11 cellular contexts compared by ENCODE assay signal in the genomic region with DNA sequence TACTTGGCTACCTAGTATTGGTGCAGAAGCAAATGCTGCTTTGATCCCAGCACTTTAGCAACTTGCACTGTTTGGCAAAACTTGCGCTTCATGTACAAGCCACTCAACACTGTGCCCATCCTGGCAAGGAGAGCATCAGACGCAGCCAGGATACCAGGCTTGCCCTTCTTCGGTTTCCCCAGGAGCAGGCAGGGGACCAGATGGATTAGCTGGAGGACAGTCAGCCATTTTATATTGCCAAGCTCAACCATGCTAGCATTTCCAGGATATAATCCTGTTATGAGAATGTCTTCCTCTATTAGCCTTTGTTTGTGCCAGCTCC.
DNase-seq lines count a peak whose midpoint lies in the region; ATAC-seq and TF ChIP-seq lines count a peak whose summit lies in the region.
"Had no signal": no experiment of that assay in that cellular context is flagged by ENCODE, and none has a peak within 500 bp of the region (broad histone marks: within the 10 kb centered on the region; RNA-seq: fewer than 3 reads in every experiment).

No MANE protein-coding gene starts in this region.

- TF ChIP-seq POLR2A in breast epithelium (IDR thresholded peaks at IDR 0.05) = no peak

- H3K36me3 ChIP-seq in naive thymus-derived CD4-positive, alpha-beta T cell (ENCODE audit: control insufficient read depth in 2 of 3, insufficient read depth in 3 of 3, low read length in 3 of 3) = no peaks in the 10 kb centered on the region
- H3K36me3 ChIP-seq in breast epithelium = no peaks in the 10 kb centered on the region

- POLR2A ChIA-PET in activated B cell treated with CpG ODN at 0.5 μM for 24 hours (lab: Charles Lee) = interaction anchor here (1.5 kb wide), 1 partner anchor 69 kb away, joined by 3 read pairs; the partner anchor contains the start of gene HMGB2
- POLR2A ChIA-PET in naive thymus-derived CD4-positive, alpha-beta T cell (lab: Charles Lee) = interaction anchor here (0.8 to 2.1 kb wide), 2 partner anchors 22 to 69 kb away, joined by 4 to 8 read pairs; partner anchors contain the start of gene HMGB2

- TF ChIP-seq CTCF in activated B cell treated with CpG ODN at 0.5 μM for 24 hours (IDR thresholded peaks at IDR 0.05) (no peak), breast epithelium (IDR thresholded peaks at IDR 0.05) (no peak)

- peak overlapping the region; percentile 61 for H3K27ac Mint-ChIP-seq in activated B cell treated with CpG ODN at 0.5 μM for 24 hours
- peak overlapping the region in 7 of 9 donors; percentile 6 to 79 (median 45) for H3K27ac Mint-ChIP-seq in naive thymus-derived CD4-positive, alpha-beta T cell

- H3K27me3 ChIP-seq in naive thymus-derived CD4-positive, alpha-beta T cell (ENCODE audit: control insufficient read depth in 2 of 2, insufficient read depth in 2 of 2, low read length in 2 of 2) = no peaks in the 10 kb centered on the region
- no peaks in the 10 kb centered on the region for H3K27me3 ChIP-seq in breast epithelium

- no peaks in the 10 kb centered on the region for H3K9me3 Mint-ChIP-seq in activated B cell treated with CpG ODN at 0.5 μM for 24 hours
- no peaks in the 10 kb centered on the region for H3K9me3 Mint-ChIP-seq in naive thymus-derived CD4-positive, alpha-beta T cell
- H3K9me3 Mint-ChIP-seq: activated T-cell treated with anti-CD3 and anti-CD28 coated beads, Interleukin-2, amount 50 U/mL, for 4 hours had no signal

- no peaks in the 10 kb centered on the region for H3K27me3 Mint-ChIP-seq in activated B cell treated with CpG ODN at 0.5 μM for 24 hours
- no peaks in the 10 kb centered on the region for H3K27me3 Mint-ChIP-seq in naive thymus-derived CD4-positive, alpha-beta T cell

- H3K4me3 Mint-ChIP-seq in activated B cell treated with CpG ODN at 0.5 μM for 24 hours = no peak overlapping the region
- peak overlapping the region in 9 of 10 donors; percentile 38 to 76 (median 61) for H3K4me3 Mint-ChIP-seq in naive thymus-derived CD4-positive, alpha-beta T cell
- H3K4me3 Mint-ChIP-seq: activated T-cell treated with anti-CD3 and anti-CD28 coated beads, Interleukin-2, amount 50 U/mL, for 4 hours; nephron progenitor cell had no signal

- H3K4me1 Mint-ChIP-seq in activated B cell treated with CpG ODN at 0.5 μM for 24 hours = peaks cover 34% of the 10 kb centered on the region
- H3K4me1 Mint-ChIP-seq in naive thymus-derived CD4-positive, alpha-beta T cell = peaks cover 18 to 43% (median 32%) of the 10 kb centered on the region in 7 donors

- H3K9me3 ChIP-seq in naive thymus-derived CD4-positive, alpha-beta T cell (ENCODE audit: control insufficient read depth in 2 of 3, low read length in 3 of 3) = no peaks in the 10 kb centered on the region
- no peaks in the 10 kb centered on the region for H3K9me3 ChIP-seq in breast epithelium

- H3K4me1 ChIP-seq in naive thymus-derived CD4-positive, alpha-beta T cell (ENCODE audit: control insufficient read depth in 2 of 2, insufficient read depth in 2 of 2, low read length in 2 of 2) = peaks cover 8 to 20% of the 10 kb centered on the region in 2 donors
- H3K4me1 ChIP-seq in breast epithelium = no peaks in the 10 kb centered on the region

- no peaks in the 10 kb centered on the region for H3K36me3 Mint-ChIP-seq in activated B cell treated with CpG ODN at 0.5 μM for 24 hours (ENCODE audit: low read depth)
- H3K36me3 Mint-ChIP-seq in naive thymus-derived CD4-positive, alpha-beta T cell = peaks cover 0 to 16% (median 0%) of the 10 kb centered on the region in 5 donors

- DNase-seq in NCI-H1092 treated with DMSO at 0.1 percent for 48 hours (lab: John Stamatoyannopoulos, UW) = peak; percentile 75
- DNase-seq in NCI-H1092 (lab: John Stamatoyannopoulos, UW) = no peak
- no peak for DNase-seq in activated B cell treated with CpG ODN at 0.5 μM for 24 hours
- DNase-seq in naive thymus-derived CD4-positive, alpha-beta T cell = no peak
- no peak for DNase-seq in breast epithelium (ENCODE audit: low spot score in 2 of 2)
- no peak for DNase-seq in mucosa of gallbladder (ENCODE audit: low spot score)
- DNase-seq: activated T-cell treated with anti-CD3 and anti-CD28 coated beads, Interleukin-2, amount 50 U/mL, for 4 hours; nephron progenitor cell; stimulated activated CD4-positive, alpha-beta T cell treated with anti-CD3 and anti-CD28 coated beads, Interleukin-4, amount 100 ng/mL, for 1 hour had no signal

- ATAC-seq in GM21737 (IDR thresholded peaks at IDR 0.05; ENCODE audit: unreplicated experiment) (peak; percentile 23), activated B cell treated with CpG ODN at 0.5 μM for 24 hours (ENCODE audit: low read depth) (no peak), GM18870 (IDR thresholded peaks at IDR 0.05; ENCODE audit: unreplicated experiment) (no peak)
- ATAC-seq in naive thymus-derived CD4-positive, alpha-beta T cell = no peak

- H3K27ac ChIP-seq in naive thymus-derived CD4-positive, alpha-beta T cell (ENCODE audit: low read depth, low read length) = no peak overlapping the region
- no peak overlapping the region for H3K27ac ChIP-seq in breast epithelium

- intact Hi-C loops in activated B cell treated with CpG ODN at 0.5 μM for 24 hours (cut with micrococcal nuclease) = no loop called here
- intact Hi-C loops in naive thymus-derived CD4-positive, alpha-beta T cell (cut with micrococcal nuclease) = loop anchor here in 1 of 2 donors (2.0 kb wide), 1 partner anchor 96 kb away; the partner anchor contains the start of gene GALNT7
- intact Hi-C loops in breast epithelium (cut with DNase I; ENCODE audit: low total_unique reads) = no loop called here

- no peak overlapping the region for H3K4me3 ChIP-seq in naive thymus-derived CD4-positive, alpha-beta T cell (ENCODE audit: low read length)
- H3K4me3 ChIP-seq in breast epithelium = no peak overlapping the region

- CTCF ChIA-PET in activated B cell treated with CpG ODN at 0.5 μM for 24 hours (lab: Charles Lee) = interaction anchor here (1.3 kb wide), 2 partner anchors 23 to 251 kb away, joined by 3 to 4 read pairs; no protein-coding TSS in a partner anchor
- CTCF ChIA-PET in naive thymus-derived CD4-positive, alpha-beta T cell (lab: Charles Lee) = interaction anchor here (1.1 to 1.3 kb wide), 3 partner anchors 16 to 252 kb away, joined by 3 to 8 read pairs (median 3); no protein-coding TSS in a partner anchor
